In the genomic region with DNA sequence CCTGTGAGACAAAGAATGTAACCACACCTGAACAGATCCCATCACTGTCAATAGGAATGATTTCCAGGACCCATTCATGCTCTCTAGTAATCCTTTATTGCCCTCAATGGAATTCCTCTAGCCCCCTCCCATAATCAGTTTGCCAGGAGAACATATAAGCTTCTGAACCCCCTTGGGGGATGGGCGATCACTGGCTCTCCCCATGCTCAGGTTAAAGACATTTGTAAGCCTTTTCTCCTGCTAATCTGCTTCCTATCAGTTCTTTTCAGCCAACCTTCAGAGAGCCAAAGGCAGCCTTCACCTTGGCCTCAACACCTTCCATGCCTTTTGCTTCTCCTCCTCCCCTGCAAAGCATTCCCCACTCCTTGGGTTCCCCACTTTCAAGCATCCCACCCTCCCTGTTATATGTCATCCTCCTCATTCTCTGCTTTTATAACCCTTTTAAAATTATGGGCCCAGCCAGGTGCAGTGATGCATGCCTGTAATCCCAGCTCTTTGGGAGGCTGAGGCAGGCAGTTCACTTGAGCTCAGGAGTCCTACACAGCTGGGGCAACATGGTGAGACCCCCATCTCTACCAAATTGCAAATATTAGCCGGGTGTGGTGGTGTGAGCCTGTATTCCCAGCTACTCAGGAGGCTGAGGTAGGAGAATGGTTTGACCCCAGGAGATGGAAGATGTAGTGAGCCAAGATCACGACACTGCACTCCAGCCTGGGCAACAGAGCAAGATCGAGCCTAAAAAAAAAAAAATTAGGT, we compare ENCODE assay signal across 1 cellular context.
TF ChIP-seq lines count a peak whose summit lies in the region.

No MANE protein-coding gene starts in this region.

TF ChIP-seq in H1, 55 proteins besides CTCF, POLR2A, EP300 and RAD21:
- TF ChIP-seq SIN3A (conservative IDR thresholded peaks at IDR 0.05 in 1 of 2, IDR thresholded peaks at IDR 0.05 in 1 of 2; ENCODE audit: low read depth in 1 of 2, low read length in 2 of 2) (no peak), FOSL1 (IDR thresholded peaks at IDR 0.05; ENCODE audit: insufficient read depth, low read depth, low read length) (no peak), RNF2 (IDR thresholded peaks at IDR 0.05; ENCODE audit: borderline replicate concordance, low read depth, low read length, missing control alignments, poor library complexity, severe bottlenecking) (no peak), NANOG (IDR thresholded peaks at IDR 0.05; ENCODE audit: insufficient read depth, low read depth, low read length, poor library complexity, severe bottlenecking) (peak; percentile 83), JUND (IDR thresholded peaks at IDR 0.05; ENCODE audit: low read length) (no peak), SAP30 (IDR thresholded peaks at IDR 0.05; ENCODE audit: insufficient read depth, insufficient replicate concordance, low read length) (no peak), CTBP2 (IDR thresholded peaks at IDR 0.05; ENCODE audit: borderline replicate concordance, insufficient read depth, insufficient read length, low read length) (no peak), SP1 (IDR thresholded peaks at IDR 0.05; ENCODE audit: low read depth, low read length) (peak; percentile 69; the same call in 1 of the 2 replicates), TCF12 (IDR thresholded peaks at IDR 0.05; ENCODE audit: low read depth, low read length) (no peak), CHD2 (IDR thresholded peaks at IDR 0.05; ENCODE audit: low read length) (no peak), EZH2 (IDR thresholded peaks at IDR 0.05; ENCODE audit: low read depth, low read length, severe bottlenecking) (no peak), HDAC2 (IDR thresholded peaks at IDR 0.05; ENCODE audit: borderline replicate concordance in 1 of 2, low read depth in 2 of 2, low read length in 2 of 2) (peak in 1 of 2 experiments; percentile 39; a peak in 1 of 4 replicates), KDM1A (IDR thresholded peaks at IDR 0.05; ENCODE audit: borderline replicate concordance, low read length) (no peak), RBBP5 (IDR thresholded peaks at IDR 0.05; ENCODE audit: borderline replicate concordance, low read depth, low read length) (no peak), YY1 (IDR thresholded peaks at IDR 0.05; ENCODE audit: low read depth, low read length) (no peak), ASH2L (IDR thresholded peaks at IDR 0.05; ENCODE audit: low read length) (peak; percentile 16)
- TF ChIP-seq, protein P1, sequence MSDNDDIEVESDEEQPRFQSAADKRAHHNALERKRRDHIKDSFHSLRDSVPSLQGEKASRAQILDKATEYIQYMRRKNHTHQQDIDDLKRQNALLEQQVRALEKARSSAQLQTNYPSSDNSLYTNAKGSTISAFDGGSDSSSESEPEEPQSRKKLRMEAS (IDR thresholded peaks at IDR 0.05) = peak; percentile 25; the same call in 1 of the 2 replicates
- TF ChIP-seq, protein P2, sequence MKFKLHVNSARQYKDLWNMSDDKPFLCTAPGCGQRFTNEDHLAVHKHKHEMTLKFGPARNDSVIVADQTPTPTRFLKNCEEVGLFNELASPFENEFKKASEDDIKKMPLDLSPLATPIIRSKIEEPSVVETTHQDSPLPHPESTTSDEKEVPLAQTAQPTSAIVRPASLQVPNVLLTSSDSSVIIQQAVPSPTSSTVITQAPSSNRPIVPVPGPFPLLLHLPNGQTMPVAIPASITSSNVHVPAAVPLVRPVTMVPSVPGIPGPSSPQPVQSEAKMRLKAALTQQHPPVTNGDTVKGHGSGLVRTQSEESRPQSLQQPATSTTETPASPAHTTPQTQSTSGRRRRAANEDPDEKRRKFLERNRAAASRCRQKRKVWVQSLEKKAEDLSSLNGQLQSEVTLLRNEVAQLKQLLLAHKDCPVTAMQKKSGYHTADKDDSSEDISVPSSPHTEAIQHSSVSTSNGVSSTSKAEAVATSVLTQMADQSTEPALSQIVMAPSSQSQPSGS (IDR thresholded peaks at IDR 0.05; ENCODE audit: low read length) = no peak
- TF ChIP-seq, protein P3, sequence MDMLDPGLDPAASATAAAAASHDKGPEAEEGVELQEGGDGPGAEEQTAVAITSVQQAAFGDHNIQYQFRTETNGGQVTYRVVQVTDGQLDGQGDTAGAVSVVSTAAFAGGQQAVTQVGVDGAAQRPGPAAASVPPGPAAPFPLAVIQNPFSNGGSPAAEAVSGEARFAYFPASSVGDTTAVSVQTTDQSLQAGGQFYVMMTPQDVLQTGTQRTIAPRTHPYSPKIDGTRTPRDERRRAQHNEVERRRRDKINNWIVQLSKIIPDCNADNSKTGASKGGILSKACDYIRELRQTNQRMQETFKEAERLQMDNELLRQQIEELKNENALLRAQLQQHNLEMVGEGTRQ (IDR thresholded peaks at IDR 0.05; ENCODE audit: low read length) = no peak
- TF ChIP-seq, protein P4, sequence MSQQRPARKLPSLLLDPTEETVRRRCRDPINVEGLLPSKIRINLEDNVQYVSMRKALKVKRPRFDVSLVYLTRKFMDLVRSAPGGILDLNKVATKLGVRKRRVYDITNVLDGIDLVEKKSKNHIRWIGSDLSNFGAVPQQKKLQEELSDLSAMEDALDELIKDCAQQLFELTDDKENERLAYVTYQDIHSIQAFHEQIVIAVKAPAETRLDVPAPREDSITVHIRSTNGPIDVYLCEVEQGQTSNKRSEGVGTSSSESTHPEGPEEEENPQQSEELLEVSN (IDR thresholded peaks at IDR 0.05) = no peak
- TF ChIP-seq, protein P5, sequence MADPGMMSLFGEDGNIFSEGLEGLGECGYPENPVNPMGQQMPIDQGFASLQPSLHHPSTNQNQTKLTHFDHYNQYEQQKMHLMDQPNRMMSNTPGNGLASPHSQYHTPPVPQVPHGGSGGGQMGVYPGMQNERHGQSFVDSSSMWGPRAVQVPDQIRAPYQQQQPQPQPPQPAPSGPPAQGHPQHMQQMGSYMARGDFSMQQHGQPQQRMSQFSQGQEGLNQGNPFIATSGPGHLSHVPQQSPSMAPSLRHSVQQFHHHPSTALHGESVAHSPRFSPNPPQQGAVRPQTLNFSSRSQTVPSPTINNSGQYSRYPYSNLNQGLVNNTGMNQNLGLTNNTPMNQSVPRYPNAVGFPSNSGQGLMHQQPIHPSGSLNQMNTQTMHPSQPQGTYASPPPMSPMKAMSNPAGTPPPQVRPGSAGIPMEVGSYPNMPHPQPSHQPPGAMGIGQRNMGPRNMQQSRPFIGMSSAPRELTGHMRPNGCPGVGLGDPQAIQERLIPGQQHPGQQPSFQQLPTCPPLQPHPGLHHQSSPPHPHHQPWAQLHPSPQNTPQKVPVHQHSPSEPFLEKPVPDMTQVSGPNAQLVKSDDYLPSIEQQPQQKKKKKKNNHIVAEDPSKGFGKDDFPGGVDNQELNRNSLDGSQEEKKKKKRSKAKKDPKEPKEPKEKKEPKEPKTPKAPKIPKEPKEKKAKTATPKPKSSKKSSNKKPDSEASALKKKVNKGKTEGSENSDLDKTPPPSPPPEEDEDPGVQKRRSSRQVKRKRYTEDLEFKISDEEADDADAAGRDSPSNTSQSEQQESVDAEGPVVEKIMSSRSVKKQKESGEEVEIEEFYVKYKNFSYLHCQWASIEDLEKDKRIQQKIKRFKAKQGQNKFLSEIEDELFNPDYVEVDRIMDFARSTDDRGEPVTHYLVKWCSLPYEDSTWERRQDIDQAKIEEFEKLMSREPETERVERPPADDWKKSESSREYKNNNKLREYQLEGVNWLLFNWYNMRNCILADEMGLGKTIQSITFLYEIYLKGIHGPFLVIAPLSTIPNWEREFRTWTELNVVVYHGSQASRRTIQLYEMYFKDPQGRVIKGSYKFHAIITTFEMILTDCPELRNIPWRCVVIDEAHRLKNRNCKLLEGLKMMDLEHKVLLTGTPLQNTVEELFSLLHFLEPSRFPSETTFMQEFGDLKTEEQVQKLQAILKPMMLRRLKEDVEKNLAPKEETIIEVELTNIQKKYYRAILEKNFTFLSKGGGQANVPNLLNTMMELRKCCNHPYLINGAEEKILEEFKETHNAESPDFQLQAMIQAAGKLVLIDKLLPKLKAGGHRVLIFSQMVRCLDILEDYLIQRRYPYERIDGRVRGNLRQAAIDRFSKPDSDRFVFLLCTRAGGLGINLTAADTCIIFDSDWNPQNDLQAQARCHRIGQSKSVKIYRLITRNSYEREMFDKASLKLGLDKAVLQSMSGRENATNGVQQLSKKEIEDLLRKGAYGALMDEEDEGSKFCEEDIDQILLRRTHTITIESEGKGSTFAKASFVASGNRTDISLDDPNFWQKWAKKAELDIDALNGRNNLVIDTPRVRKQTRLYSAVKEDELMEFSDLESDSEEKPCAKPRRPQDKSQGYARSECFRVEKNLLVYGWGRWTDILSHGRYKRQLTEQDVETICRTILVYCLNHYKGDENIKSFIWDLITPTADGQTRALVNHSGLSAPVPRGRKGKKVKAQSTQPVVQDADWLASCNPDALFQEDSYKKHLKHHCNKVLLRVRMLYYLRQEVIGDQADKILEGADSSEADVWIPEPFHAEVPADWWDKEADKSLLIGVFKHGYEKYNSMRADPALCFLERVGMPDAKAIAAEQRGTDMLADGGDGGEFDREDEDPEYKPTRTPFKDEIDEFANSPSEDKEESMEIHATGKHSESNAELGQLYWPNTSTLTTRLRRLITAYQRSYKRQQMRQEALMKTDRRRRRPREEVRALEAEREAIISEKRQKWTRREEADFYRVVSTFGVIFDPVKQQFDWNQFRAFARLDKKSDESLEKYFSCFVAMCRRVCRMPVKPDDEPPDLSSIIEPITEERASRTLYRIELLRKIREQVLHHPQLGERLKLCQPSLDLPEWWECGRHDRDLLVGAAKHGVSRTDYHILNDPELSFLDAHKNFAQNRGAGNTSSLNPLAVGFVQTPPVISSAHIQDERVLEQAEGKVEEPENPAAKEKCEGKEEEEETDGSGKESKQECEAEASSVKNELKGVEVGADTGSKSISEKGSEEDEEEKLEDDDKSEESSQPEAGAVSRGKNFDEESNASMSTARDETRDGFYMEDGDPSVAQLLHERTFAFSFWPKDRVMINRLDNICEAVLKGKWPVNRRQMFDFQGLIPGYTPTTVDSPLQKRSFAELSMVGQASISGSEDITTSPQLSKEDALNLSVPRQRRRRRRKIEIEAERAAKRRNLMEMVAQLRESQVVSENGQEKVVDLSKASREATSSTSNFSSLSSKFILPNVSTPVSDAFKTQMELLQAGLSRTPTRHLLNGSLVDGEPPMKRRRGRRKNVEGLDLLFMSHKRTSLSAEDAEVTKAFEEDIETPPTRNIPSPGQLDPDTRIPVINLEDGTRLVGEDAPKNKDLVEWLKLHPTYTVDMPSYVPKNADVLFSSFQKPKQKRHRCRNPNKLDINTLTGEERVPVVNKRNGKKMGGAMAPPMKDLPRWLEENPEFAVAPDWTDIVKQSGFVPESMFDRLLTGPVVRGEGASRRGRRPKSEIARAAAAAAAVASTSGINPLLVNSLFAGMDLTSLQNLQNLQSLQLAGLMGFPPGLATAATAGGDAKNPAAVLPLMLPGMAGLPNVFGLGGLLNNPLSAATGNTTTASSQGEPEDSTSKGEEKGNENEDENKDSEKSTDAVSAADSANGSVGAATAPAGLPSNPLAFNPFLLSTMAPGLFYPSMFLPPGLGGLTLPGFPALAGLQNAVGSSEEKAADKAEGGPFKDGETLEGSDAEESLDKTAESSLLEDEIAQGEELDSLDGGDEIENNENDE (IDR thresholded peaks at IDR 0.05; ENCODE audit: insufficient replicate concordance, low read length) = peak; percentile 35
